Comparison of ENCODE assay signal across 8 cellular contexts in genomic region chr1:63522891-63523728, GRCh38. TPM values are rescaled to one million over a fixed set of nuclear protein-coding genes. Genes with fewer than 3 reads are reported as not detected.
DNase-seq lines count a peak whose midpoint lies in the region; ATAC-seq and TF ChIP-seq lines count a peak whose summit lies in the region.

Gene EFCAB7 (plus strand): TSS chr1:63523525. CDS start chr1:63525573, 2,048 bp downstream.
Gene ITGB3BP (minus strand): TSS chr1:63523225. CDS start chr1:63523133, 92 bp downstream.

- peak within 1 kb of the TSS; percentile 94 for H3K27ac ChIP-seq in RWPE1

- peak within 1 kb of the TSS; percentile 71 for H3K4me3 ChIP-seq in fibroblast of the aortic adventitia (ENCODE audit: low read depth, low read length)

- H3K4me3 Mint-ChIP-seq in natural killer cell treated with Interleukin-12 subunit alpha and Interleukin-12 subunit beta and Interleukin-15 and Interleukin-18, amount 100 ng/mL, for 72 hours = peak within 1 kb of the TSS; percentile 94

- peak; percentile 93 to 94 for ATAC-seq in natural killer cell treated with Interleukin-12 subunit alpha and Interleukin-12 subunit beta and Interleukin-15 and Interleukin-18, amount 100 ng/mL, for 72 hours

- DNase-seq in EH (ENCODE audit: low read depth) = peak; percentile 96
- DNase-seq in GOT3 (lab: John Stamatoyannopoulos, UW) = peak; percentile 76
- DNase-seq in LHCN-M2 (ENCODE audit: low read depth) = peak; percentile 97
- DNase-seq in RWPE1 (ENCODE audit: low spot score) = peak; percentile 89
- DNase-seq in activated effector memory CD4-positive, alpha-beta T cell treated with Interleukin-2 at 50 U/mL for 16 hours = peak; percentile 73
- peak; percentile 96 for DNase-seq in fibroblast of the aortic adventitia (ENCODE audit: low read depth)
- peak; percentile 86 for DNase-seq in natural killer cell treated with Interleukin-12 subunit alpha and Interleukin-12 subunit beta and Interleukin-15 and Interleukin-18, amount 100 ng/mL, for 72 hours (ENCODE audit: low spot score)
- DNase-seq in stimulated activated naive CD4-positive, alpha-beta T cell treated with Interleukin-2 at 50 U/mL for 16 hours (lab: John Stamatoyannopoulos, UW) = peak; percentile 77

- H3K36me3 Mint-ChIP-seq in natural killer cell treated with Interleukin-12 subunit alpha and Interleukin-12 subunit beta and Interleukin-15 and Interleukin-18, amount 100 ng/mL, for 72 hours = peaks cover 3% of the 10 kb centered on the region

- CTCF ChIA-PET in RWPE1 (lab: Yijun Ruan, JAX) = interaction anchor here (0.6 kb wide), 1 partner anchor 78 kb away, joined by 3 read pairs; no protein-coding TSS in a partner anchor

- H3K9me3 Mint-ChIP-seq in natural killer cell treated with Interleukin-12 subunit alpha and Interleukin-12 subunit beta and Interleukin-15 and Interleukin-18, amount 100 ng/mL, for 72 hours = no peaks in the 10 kb centered on the region

- H3K27ac Mint-ChIP-seq in natural killer cell treated with Interleukin-12 subunit alpha and Interleukin-12 subunit beta and Interleukin-15 and Interleukin-18, amount 100 ng/mL, for 72 hours = peak within 1 kb of the TSS; percentile 92 to 97

- POLR2A ChIA-PET in RWPE1 (lab: Yijun Ruan, JAX; ENCODE audit: low non-redundant PET) = no interaction called here

- H3K27me3 Mint-ChIP-seq in natural killer cell treated with Interleukin-12 subunit alpha and Interleukin-12 subunit beta and Interleukin-15 and Interleukin-18, amount 100 ng/mL, for 72 hours = no peaks in the 10 kb centered on the region

- peaks cover 15 to 23% of the 10 kb centered on the region in 2 donors for H3K4me1 Mint-ChIP-seq in natural killer cell treated with Interleukin-12 subunit alpha and Interleukin-12 subunit beta and Interleukin-15 and Interleukin-18, amount 100 ng/mL, for 72 hours (ENCODE audit: low read depth in 2 of 2)

- TF ChIP-seq CTCF in RWPE1 (conservative IDR thresholded peaks at IDR 0.05; ENCODE audit: low read depth) (no peak), fibroblast of the aortic adventitia (IDR thresholded peaks at IDR 0.05; ENCODE audit: insufficient read depth, low read length) (no peak)

RNA-seq across cellular contexts. Expression of gene EFCAB7, which starts in this region (rescaled TPM):
- total RNA-seq in LHCN-M2 (2014; rRNA removed) = 3.6 and 5.6 TPM in 2 replicates
- 1.1 TPM for polyA plus RNA-seq in LHCN-M2 (2012)
- 12.1 and 15.7 TPM in 2 replicates for total RNA-seq in fibroblast of the aortic adventitia (ENCODE audit: low replicate concordance)
- total RNA-seq in natural killer cell treated with Interleukin-12 subunit alpha and Interleukin-12 subunit beta and Interleukin-15 and Interleukin-18, amount 100 ng/mL, for 72 hours = 1 to 10 TPM; 3.7 to 7.1 TPM

RNA-seq across cellular contexts. Expression of gene ITGB3BP, which starts in this region (rescaled TPM):
- total RNA-seq in LHCN-M2 (2014; rRNA removed) (22.1 and 24.9 TPM in 2 replicates), fibroblast of the aortic adventitia (ENCODE audit: low replicate concordance) (16.0 and 48.0 TPM in 2 replicates)
- polyA plus RNA-seq in LHCN-M2 (2012) = 10.5 TPM
- 10 to 100 TPM; 35.0 to 48.3 TPM for total RNA-seq in natural killer cell treated with Interleukin-12 subunit alpha and Interleukin-12 subunit beta and Interleukin-15 and Interleukin-18, amount 100 ng/mL, for 72 hours

Comparison
In these comparisons a context has a peak if more than half of its experiments do, and no peak if none do; other contexts are left out.
1. Peak in every context shown above with its lines: DNase-seq, ATAC-seq, H3K4me3 ChIP-seq and H3K27ac ChIP-seq.